Comparison of ENCODE assay signal across 8 cellular contexts in genomic region chr19:39405261-39405912, GRCh38. TPM values are rescaled to one million over a fixed set of nuclear protein-coding genes. Genes with fewer than 3 reads are reported as not detected.
A peak's percentile ranks its signal among the peaks of the same experiment; 100 is the strongest.
DNase-seq lines count a peak whose midpoint lies in the region; ATAC-seq and TF ChIP-seq lines count a peak whose summit lies in the region.

No MANE protein-coding gene starts in this region.

- intact Hi-C loops in breast epithelium (cut with DNase I; ENCODE audit: low total_unique reads): no loop called here

- peaks cover 11% of the 10 kb centered on the region for H3K27me3 Mint-ChIP-seq in nephron progenitor cell (ENCODE audit: low read depth, poor library complexity)

- no peak for ATAC-seq in HG03135 (IDR thresholded peaks at IDR 0.05; ENCODE audit: unreplicated experiment)

- peaks cover 69% of the 10 kb centered on the region for H3K4me1 Mint-ChIP-seq in nephron progenitor cell

- peak overlapping the region; percentile 85 for H3K4me3 Mint-ChIP-seq in nephron progenitor cell

- H3K4me3 ChIP-seq in BLaER1: peak overlapping the region; percentile 89
- no peak overlapping the region for H3K4me3 ChIP-seq in KMS-11 (IDR thresholded peaks at IDR 0.05; ENCODE audit: insufficient read depth, low read depth, low read length)
- peak overlapping the region; percentile 81 to 98 (median 96) for H3K4me3 ChIP-seq in breast epithelium
- no peak overlapping the region for H3K4me3 ChIP-seq in MG63

- H3K9ac ChIP-seq in BLaER1 (peak overlapping the region; percentile 60), KMS-11 (no peak overlapping the region; the same call in 1 of the 2 replicates)

- no peaks in the 10 kb centered on the region for H3K36me3 Mint-ChIP-seq in nephron progenitor cell (ENCODE audit: low read depth)

- H3K27ac Mint-ChIP-seq in nephron progenitor cell: no peak overlapping the region

- DNase-seq in breast epithelium (ENCODE audit: low spot score in 2 of 2) (no peak), nephron progenitor cell (no peak), NCI-H1092 treated with DMSO at 0.1 percent for 48 hours (lab: John Stamatoyannopoulos, UW) (no peak), hippocampal formation (lab: John Stamatoyannopoulos, UW) (no peak), MG63 (no peak)

- H3K27me3 ChIP-seq in BLaER1 (no peaks in the 10 kb centered on the region), KMS-11 (ENCODE audit: insufficient read depth, low read depth) (no peaks in the 10 kb centered on the region), breast epithelium (no peaks in the 10 kb centered on the region), MG63 (no peaks in the 10 kb centered on the region)

- H4K20me1 ChIP-seq in BLaER1 (peaks cover 27% of the 10 kb centered on the region), KMS-11 (ENCODE audit: insufficient read depth) (no peaks in the 10 kb centered on the region)

- H3K9me3 Mint-ChIP-seq in nephron progenitor cell: no peaks in the 10 kb centered on the region

- no peaks in the 10 kb centered on the region for H3K9me3 ChIP-seq in BLaER1
- no peaks in the 10 kb centered on the region for H3K9me3 ChIP-seq in breast epithelium
- H3K9me3 ChIP-seq in MG63: no peaks in the 10 kb centered on the region

- H3K36me3 ChIP-seq in BLaER1: peaks cover 12% of the 10 kb centered on the region
- no peaks in the 10 kb centered on the region for H3K36me3 ChIP-seq in KMS-11 (ENCODE audit: insufficient read depth)
- peaks cover 6% of the 10 kb centered on the region for H3K36me3 ChIP-seq in breast epithelium
- H3K36me3 ChIP-seq in MG63: peaks cover 21% of the 10 kb centered on the region

- H3K4me2 ChIP-seq in BLaER1: peak overlapping the region; percentile 85
- H3K4me2 ChIP-seq in KMS-11: peak overlapping the region; percentile 98

- H3K4me1 ChIP-seq in BLaER1 (peaks cover 74% of the 10 kb centered on the region), KMS-11 (ENCODE audit: low read depth, poor library complexity, severe bottlenecking) (peaks cover 67% of the 10 kb centered on the region), breast epithelium (peaks cover 0 to 13% of the 10 kb centered on the region in 2 donors)

- H3K27ac ChIP-seq in BLaER1: peak overlapping the region; percentile 68
- peak overlapping the region; percentile 6; the same call in 1 of the 2 replicates for H3K27ac ChIP-seq in KMS-11
- peak overlapping the region; percentile 100 for H3K27ac ChIP-seq in breast epithelium

- no peak overlapping the region for H2AFZ ChIP-seq in KMS-11 (ENCODE audit: low read depth)

- TF ChIP-seq CTCF in KMS-11 (conservative IDR thresholded peaks at IDR 0.05; ENCODE audit: low read depth, low read length): no peak
- no peak for TF ChIP-seq CTCF in breast epithelium (IDR thresholded peaks at IDR 0.05)
- no peak for TF ChIP-seq CTCF in nephron progenitor cell (IDR thresholded peaks at IDR 0.05)

- peaks cover 24% of the 10 kb centered on the region for H3K79me2 ChIP-seq in KMS-11 (ENCODE audit: insufficient read depth, low read depth)

- TF ChIP-seq POLR2A in breast epithelium (IDR thresholded peaks at IDR 0.05): no peak

RNA-seq across cellular contexts. Expression of gene ZFP36, which starts 1.3 kb away (rescaled TPM):
- total RNA-seq in breast epithelium: 100 to 1,000 TPM in 2 of 3 donors, 10 to 100 TPM in 1; 91.7 to 299 (median 143) TPM
- total RNA-seq in MG63 (2014; rRNA removed; shearing (Covaris generic); ENCODE audit: low replicate concordance): 0.66 and 1.4 TPM in 2 replicates

RNA-seq across cellular contexts. Expression of gene PLEKHG2, which starts 7.1 kb away (rescaled TPM):
- 10 to 100 TPM in 2 of 3 donors, 1 to 10 TPM in 1; 8.0 to 11.8 (median 10.2) TPM for total RNA-seq in breast epithelium
- 3.0 and 12.4 TPM in 2 replicates for total RNA-seq in MG63 (2014; rRNA removed; shearing (Covaris generic); ENCODE audit: low replicate concordance)

RNA-seq across cellular contexts. Expression of gene MED29, which starts 14.2 kb away (rescaled TPM):
- 10 to 100 TPM; 36.6 to 49.5 (median 47.3) TPM for total RNA-seq in breast epithelium
- 18.1 and 26.5 TPM in 2 replicates for total RNA-seq in MG63 (2014; rRNA removed; shearing (Covaris generic); ENCODE audit: low replicate concordance)

RNA-seq across cellular contexts. Expression of gene PAF1, which starts 14.5 kb away (rescaled TPM):
- total RNA-seq in breast epithelium: 10 to 100 TPM; 41.3 to 49.5 (median 45.2) TPM
- total RNA-seq in MG63 (2014; rRNA removed; shearing (Covaris generic); ENCODE audit: low replicate concordance): 62.0 and 62.4 TPM in 2 replicates

RNA-seq across cellular contexts. Expression of gene RPS16, which starts 30.4 kb away (rescaled TPM):
- 1,000 to 10,000 TPM; 1,681 to 3,245 (median 1,756) TPM for total RNA-seq in breast epithelium
- 95.9 and 97.8 TPM in 2 replicates for total RNA-seq in MG63 (2014; rRNA removed; shearing (Covaris generic); ENCODE audit: low replicate concordance)

Comparison
In these comparisons a context has a peak if more than half of its experiments do, and no peak if none do; other contexts are left out.
1. H3K27ac ChIP-seq: peak in every context shown above with its lines; median percentile 100 in breast epithelium; 68 in BLaER1; 6 in KMS-11.
2. H3K4me3 ChIP-seq: peak in BLaER1 (single experiment) and breast epithelium (3 of 3); none in KMS-11 (single experiment) and MG63 (single experiment).
3. RNA of gene ZFP36, which starts 1.3 kb away (total RNA-seq): 91.7 to 299 TPM in breast epithelium; 0.66 to 1.4 TPM in MG63; every median in the first group is over 10 times any median in the second.